ENCODE assay signal across 18 cellular contexts in genomic region chrX:45619290-45619689, GRCh38.
DNase-seq lines count a peak whose midpoint lies in the region; ATAC-seq and TF ChIP-seq lines count a peak whose summit lies in the region.
"Had no signal": no experiment of that assay in that cellular context is flagged by ENCODE, and none has a peak within 500 bp of the region (broad histone marks: within the 10 kb centered on the region; RNA-seq: fewer than 3 reads in every experiment).

No MANE protein-coding gene starts in this region.

- no peaks in the 10 kb centered on the region for H3K9me3 ChIP-seq in CD4-positive, alpha-beta T cell (ENCODE audit: control insufficient read depth, low read length)
- H3K9me3 ChIP-seq: thoracic aorta had no signal

- intact Hi-C loops in CD4-positive, alpha-beta T cell (cut with DNase I, micrococcal nuclease): no loop called here

- DNase-seq in HCEC 1CT (peak; percentile 12), NCI-H69 (lab: John Stamatoyannopoulos, UW) (peak; percentile 44), fibroblast of gingiva (ENCODE audit: low read depth) (peak; percentile 43), osteocyte (ENCODE audit: extremely low spot score, unreplicated experiment) (no peak), COLO829 (ENCODE audit: low spot score) (no peak)
- DNase-seq in effector CD4-positive, alpha-beta T cell: no peak
- no peak for DNase-seq in CD4-positive, alpha-beta T cell
- DNase-seq: activated CD4-positive, alpha-beta memory T cell treated with anti-CD3 and anti-CD28 coated beads, Interleukin-2, amount 10 ng/mL, durations not matched to agents 7 days and 5 days; activated T-cell treated with anti-CD3 and anti-CD28 coated beads, Interleukin-2, amount 50 U/mL, for 24 hours; C1 segment of cervical spinal cord; heart right ventricle; NCI-H1694; stimulated activated CD4-positive, alpha-beta T cell treated with anti-CD3 and anti-CD28 coated beads, Interleukin-15, amount 100 ng/mL, for 24 hours had no signal

- no peaks in the 10 kb centered on the region for H3K27me3 ChIP-seq in CD4-positive, alpha-beta T cell (ENCODE audit: control insufficient read depth, insufficient read depth, low read length)

- H3K36me3 Mint-ChIP-seq in osteocyte (ENCODE audit: unreplicated experiment): no peaks in the 10 kb centered on the region
- H3K36me3 Mint-ChIP-seq in CD4-positive, alpha-beta T cell (ENCODE audit: low read depth): no peaks in the 10 kb centered on the region
- H3K36me3 Mint-ChIP-seq: activated naive CD8-positive, alpha-beta T cell; stimulated activated effector memory CD8-positive, alpha-beta T cell treated with anti-CD3 and anti-CD28 coated beads, Interleukin-12 subunit alpha, Interleukin-12 subunit beta, amount 100 ng/mL, for 72 hours had no signal

- no peak overlapping the region for H3K27ac ChIP-seq in CD4-positive, alpha-beta T cell (ENCODE audit: low read depth, low read length)
- H3K27ac ChIP-seq: heart right ventricle, thoracic aorta had no signal

- no peak for ATAC-seq in CD4-positive, alpha-beta T cell (ENCODE audit: poor library complexity)
- ATAC-seq: heart right ventricle; stimulated activated effector memory CD8-positive, alpha-beta T cell treated with anti-CD3 and anti-CD28 coated beads, Interleukin-12 subunit alpha, Interleukin-12 subunit beta, amount 100 ng/mL, for 72 hours; WTC11 had no signal

- no peaks in the 10 kb centered on the region for H3K27me3 Mint-ChIP-seq in osteocyte (ENCODE audit: unreplicated experiment)
- H3K27me3 Mint-ChIP-seq in CD4-positive, alpha-beta T cell: no peaks in the 10 kb centered on the region
- H3K27me3 Mint-ChIP-seq: activated CD4-positive, alpha-beta memory T cell treated with anti-CD3 and anti-CD28 coated beads, Interleukin-2, amount 10 ng/mL, durations not matched to agents 7 days and 5 days; activated naive CD8-positive, alpha-beta T cell had no signal

- H3K4me1 Mint-ChIP-seq in osteocyte (ENCODE audit: unreplicated experiment): peaks cover 39% of the 10 kb centered on the region
- no peaks in the 10 kb centered on the region for H3K4me1 Mint-ChIP-seq in CD4-positive, alpha-beta T cell (ENCODE audit: low read depth)
- H3K4me1 Mint-ChIP-seq: neural crest cell had no signal

- peaks cover 23% of the 10 kb centered on the region for H3K9me3 Mint-ChIP-seq in osteocyte (ENCODE audit: unreplicated experiment)
- H3K9me3 Mint-ChIP-seq in CD4-positive, alpha-beta T cell: peaks cover 2% of the 10 kb centered on the region

- peak overlapping the region; percentile 6 for H3K27ac Mint-ChIP-seq in osteocyte (ENCODE audit: unreplicated experiment)
- H3K27ac Mint-ChIP-seq in CD4-positive, alpha-beta T cell: no peak overlapping the region
- H3K27ac Mint-ChIP-seq: activated CD4-positive, alpha-beta memory T cell treated with anti-CD3 and anti-CD28 coated beads, Interleukin-2, amount 10 ng/mL, durations not matched to agents 7 days and 5 days; activated naive CD8-positive, alpha-beta T cell; activated T-cell treated with anti-CD3 and anti-CD28 coated beads, Interleukin-2, amount 50 U/mL, for 24 hours; stimulated activated effector memory CD8-positive, alpha-beta T cell treated with anti-CD3 and anti-CD28 coated beads, Interleukin-12 subunit alpha, Interleukin-12 subunit beta, amount 100 ng/mL, for 72 hours; WTC11 had no signal

- TF ChIP-seq CTCF in osteocyte (IDR thresholded peaks at IDR 0.05): no peak
- no peak for TF ChIP-seq CTCF in CD4-positive, alpha-beta T cell (IDR thresholded peaks at IDR 0.05)

- H3K4me3 Mint-ChIP-seq in osteocyte (ENCODE audit: unreplicated experiment): no peak overlapping the region
- H3K4me3 Mint-ChIP-seq in CD4-positive, alpha-beta T cell: no peak overlapping the region
- H3K4me3 Mint-ChIP-seq: activated CD4-positive, alpha-beta memory T cell treated with anti-CD3 and anti-CD28 coated beads, Interleukin-2, amount 10 ng/mL, durations not matched to agents 7 days and 5 days; activated naive CD8-positive, alpha-beta T cell; activated T-cell treated with anti-CD3 and anti-CD28 coated beads, Interleukin-2, amount 50 U/mL, for 24 hours; neural crest cell; stimulated activated effector memory CD8-positive, alpha-beta T cell treated with anti-CD3 and anti-CD28 coated beads, Interleukin-12 subunit alpha, Interleukin-12 subunit beta, amount 100 ng/mL, for 72 hours; WTC11 had no signal

- CTCF ChIA-PET in CD4-positive, alpha-beta T cell (lab: Charles Lee): no interaction called here

- POLR2A ChIA-PET in CD4-positive, alpha-beta T cell (lab: Charles Lee): no interaction called here

Comparison
In these comparisons a context has a peak if more than half of its experiments do, and no peak if none do; other contexts are left out.
1. DNase-seq: peak in HCEC 1CT (single experiment), NCI-H69 (single experiment) and fibroblast of gingiva (single experiment); none in osteocyte (single experiment), effector CD4-positive, alpha-beta T cell (single experiment), COLO829 (single experiment) and CD4-positive, alpha-beta T cell (0 of 10).